ENCODE assay signal across 19 cellular contexts in genomic region chr10:129850790-129851189, GRCh38.
A peak's percentile ranks its signal among the peaks of the same experiment; 100 is the strongest.
DNase-seq lines count a peak whose midpoint lies in the region; TF ChIP-seq lines count a peak whose summit lies in the region.
"Had no signal": no experiment of that assay in that cellular context is flagged by ENCODE, and none has a peak within 500 bp of the region (broad histone marks: within the 10 kb centered on the region; RNA-seq: fewer than 3 reads in every experiment).

No MANE protein-coding gene starts in this region.

- no peak overlapping the region for H3K27ac Mint-ChIP-seq in type B pancreatic cell
- H3K27ac Mint-ChIP-seq: B cell; CD4-positive, alpha-beta T cell; HFFc6 had no signal

- H3K9me3 Mint-ChIP-seq in type B pancreatic cell: no peaks in the 10 kb centered on the region
- H3K9me3 Mint-ChIP-seq: CD4-positive, alpha-beta T cell had no signal

- TF ChIP-seq CTCF in type B pancreatic cell (conservative IDR thresholded peaks at IDR 0.05): no peak

- in situ Hi-C loops in G401 (cut with HindIII; ENCODE audit: low sequenced_read_pairs): no loop called here

- H3K36me3 Mint-ChIP-seq in type B pancreatic cell: peaks cover 5% of the 10 kb centered on the region

- H3K4me3 Mint-ChIP-seq in type B pancreatic cell: peak overlapping the region; percentile 8
- H3K4me3 Mint-ChIP-seq: B cell; CD4-positive, alpha-beta T cell; HFFc6 had no signal

- peaks cover 84% of the 10 kb centered on the region for H3K27me3 Mint-ChIP-seq in type B pancreatic cell
- H3K27me3 Mint-ChIP-seq: B cell had no signal

- DNase-seq in HuH-7 (ENCODE audit: low spot score) (peak; percentile 53), islet precursor cell (peak; percentile 38), mesenteric fat pad (ENCODE audit: low spot score) (peak; percentile 77), type B pancreatic cell (ENCODE audit: extremely low spot score, unreplicated experiment) (no peak), D341Med (ENCODE audit: low spot score) (no peak), NCI-H1092 treated with DMSO at 0.1 percent for 48 hours (lab: John Stamatoyannopoulos, UW) (no peak), G401 (ENCODE audit: low spot score) (no peak)
- DNase-seq: ACHN; C1 segment of cervical spinal cord; CD4-positive, alpha-beta T cell; DMS153; DMS79 treated with DMSO at 0.1 percent for 48 hours; EL; GDM1; HCEC 1CT; HFFc6; IMR-90; KBM-7 had no signal

- H3K4me1 Mint-ChIP-seq in type B pancreatic cell (ENCODE audit: unreplicated experiment): peaks cover 52% of the 10 kb centered on the region
- H3K4me1 Mint-ChIP-seq: B cell had no signal

Comparison
In these comparisons a context has a peak if more than half of its experiments do, and no peak if none do; other contexts are left out.
1. DNase-seq: peak in HuH-7 (single experiment), islet precursor cell (single experiment) and mesenteric fat pad (single experiment); none in type B pancreatic cell (single experiment), D341Med (single experiment), NCI-H1092 treated with DMSO at 0.1 percent for 48 hours (single experiment) and G401 (single experiment).